In the genomic region with DNA sequence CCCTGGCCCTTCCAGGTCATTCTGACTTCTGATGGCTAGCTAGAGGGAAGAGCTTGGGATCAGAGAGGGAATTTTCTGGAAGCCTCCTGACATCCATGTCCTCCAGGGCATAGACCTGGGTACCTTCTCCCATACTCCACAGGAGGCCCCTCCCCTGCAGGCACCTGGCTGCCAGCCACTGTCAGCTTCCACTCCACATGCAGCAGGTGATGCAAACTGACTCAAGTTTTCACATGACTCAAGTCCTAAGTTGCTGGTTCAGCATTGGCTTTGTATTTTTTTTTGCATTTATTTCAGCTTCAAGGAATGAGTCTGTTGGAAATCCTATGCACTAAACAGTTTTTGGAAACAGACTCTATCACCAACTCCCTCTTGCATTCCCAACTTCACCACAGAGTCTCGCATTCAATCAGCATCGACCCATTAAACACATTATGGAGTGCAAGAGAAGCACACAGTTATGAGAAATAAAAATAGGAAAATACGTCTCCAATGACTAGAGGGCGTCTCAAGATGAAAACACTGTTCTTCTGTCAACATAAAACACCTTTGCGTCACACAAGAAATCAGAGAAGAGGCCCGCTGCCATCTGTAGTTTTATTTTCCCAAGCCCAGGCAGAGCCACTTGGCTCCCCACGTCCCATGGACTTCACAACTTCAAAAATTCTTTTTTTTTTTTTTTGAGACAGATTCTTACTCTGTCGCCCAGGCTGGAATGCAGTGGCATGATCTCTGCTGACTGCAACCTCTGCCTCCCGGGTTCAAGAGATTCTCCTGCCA, we compare ENCODE assay signal across 21 cellular contexts.
DNase-seq lines count a peak whose midpoint lies in the region; ATAC-seq and TF ChIP-seq lines count a peak whose summit lies in the region.
"Had no signal": no experiment of that assay in that cellular context is flagged by ENCODE, and none has a peak within 500 bp of the region (broad histone marks: within the 10 kb centered on the region; RNA-seq: fewer than 3 reads in every experiment).

No MANE protein-coding gene starts in this region.

- 71 to 85% methylated on average over 9 of the region's 9 CpGs for WGBS in lung, 2 donors

- no peaks in the 10 kb centered on the region for H3K9me3 Mint-ChIP-seq in CD8-positive, alpha-beta T cell
- H3K9me3 Mint-ChIP-seq: type B pancreatic cell had no signal

- no peaks in the 10 kb centered on the region for H3K36me3 ChIP-seq in CD8-positive, alpha-beta T cell (ENCODE audit: insufficient read depth, low read length)
- no peaks in the 10 kb centered on the region for H3K36me3 ChIP-seq in adipocyte (ENCODE audit: control insufficient read depth, insufficient read depth, low read length, severe bottlenecking)
- no peaks in the 10 kb centered on the region for H3K36me3 ChIP-seq in lung (ENCODE audit: control insufficient read depth in 2 of 2, insufficient read depth in 2 of 2, low read length in 2 of 2)
- H3K36me3 ChIP-seq in ascending aorta = no peaks in the 10 kb centered on the region

- intact Hi-C loops in CD8-positive, alpha-beta T cell (cut with DNase I, micrococcal nuclease) = loop anchor here in 1 of 2 experiments (5.0 kb wide), 1 partner anchor 67 kb away; no protein-coding TSS in a partner anchor
- intact Hi-C loops in ascending aorta (cut with DNase I) = no loop called here

- H3K4me3 Mint-ChIP-seq in CD8-positive, alpha-beta T cell = no peak overlapping the region
- H3K4me3 Mint-ChIP-seq: effector memory CD8-positive, alpha-beta T cell; nephron; type B pancreatic cell had no signal

- no peak for ATAC-seq in CD8-positive, alpha-beta T cell
- no peak for ATAC-seq in lung (ENCODE audit: insufficient read depth, low FRiP score)
- no peak for ATAC-seq in HG02759 (IDR thresholded peaks at IDR 0.05; ENCODE audit: unreplicated experiment)
- ATAC-seq: effector memory CD8-positive, alpha-beta T cell; left colon; Panc1 had no signal

- no peaks in the 10 kb centered on the region for H3K9me3 ChIP-seq in CD8-positive, alpha-beta T cell (ENCODE audit: low read length)
- no peaks in the 10 kb centered on the region for H3K9me3 ChIP-seq in adipocyte (ENCODE audit: control insufficient read depth, low read length)
- peaks cover 0 to 6% of the 10 kb centered on the region in 2 donors for H3K9me3 ChIP-seq in lung (ENCODE audit: control insufficient read depth in 2 of 2, insufficient read depth in 1 of 2, low read length in 1 of 2)
- H3K9me3 ChIP-seq in ascending aorta = no peaks in the 10 kb centered on the region

- H3K4me1 ChIP-seq in CD8-positive, alpha-beta T cell (ENCODE audit: insufficient read depth, low read length) = peaks cover 74% of the 10 kb centered on the region
- H3K4me1 ChIP-seq in adipocyte (ENCODE audit: control insufficient read depth, insufficient read depth, low read length) (peaks cover 38% of the 10 kb centered on the region), lung (ENCODE audit: control insufficient read depth in 2 of 2, insufficient read depth in 2 of 2, low read length in 2 of 2) (no peaks in the 10 kb centered on the region), ascending aorta (peaks cover 6 to 9% of the 10 kb centered on the region in 2 donors)

- no peaks in the 10 kb centered on the region for H3K27me3 ChIP-seq in CD8-positive, alpha-beta T cell (ENCODE audit: insufficient read depth, low read length)
- H3K27me3 ChIP-seq in adipocyte (replicated peaks; ENCODE audit: control insufficient read depth, insufficient read depth, low read length) = no peaks in the 10 kb centered on the region
- H3K27me3 ChIP-seq in lung (ENCODE audit: control insufficient read depth, insufficient read depth) = no peaks in the 10 kb centered on the region
- no peaks in the 10 kb centered on the region for H3K27me3 ChIP-seq in ascending aorta

- no peak for TF ChIP-seq CTCF in CD8-positive, alpha-beta T cell (IDR thresholded peaks at IDR 0.05)
- no peak for TF ChIP-seq CTCF in lung (IDR thresholded peaks at IDR 0.05; ENCODE audit: control extremely low read depth, extremely low read depth)
- TF ChIP-seq CTCF in ascending aorta (IDR thresholded peaks at IDR 0.05) = no peak

- no peaks in the 10 kb centered on the region for H3K27me3 Mint-ChIP-seq in CD8-positive, alpha-beta T cell (ENCODE audit: low read depth)

- CTCF ChIA-PET in CD8-positive, alpha-beta T cell (lab: Charles Lee) = no interaction called here

- no peak overlapping the region for H3K27ac ChIP-seq in CD8-positive, alpha-beta T cell (ENCODE audit: low read depth, low read length)
- H3K27ac ChIP-seq in lung (ENCODE audit: low read depth in 1 of 2, low read length in 1 of 2) (peak overlapping the region in 1 of 2 donors; percentile 18), ascending aorta (no peak overlapping the region)
- H3K27ac ChIP-seq: 22Rv1 had no signal

- POLR2A ChIA-PET in CD8-positive, alpha-beta T cell (lab: Charles Lee) = no interaction called here

- no peaks in the 10 kb centered on the region for H3K36me3 Mint-ChIP-seq in CD8-positive, alpha-beta T cell
- H3K36me3 Mint-ChIP-seq: type B pancreatic cell had no signal

- H3K9ac ChIP-seq in adipocyte (ENCODE audit: low read length) = peak overlapping the region; percentile 36

- peak overlapping the region; percentile 37 for H3K27ac Mint-ChIP-seq in CD8-positive, alpha-beta T cell
- H3K27ac Mint-ChIP-seq: effector memory CD8-positive, alpha-beta T cell; type B pancreatic cell had no signal

- H3K4me1 Mint-ChIP-seq in CD8-positive, alpha-beta T cell (ENCODE audit: low read depth) = peaks cover 49% of the 10 kb centered on the region

- H3K4me3 ChIP-seq in CD8-positive, alpha-beta T cell (ENCODE audit: low read depth, low read length) = no peak overlapping the region
- H3K4me3 ChIP-seq in adipocyte (ENCODE audit: low read length) (no peak overlapping the region), lung (no peak overlapping the region), ascending aorta (no peak overlapping the region)

- DNase-seq in NCI-H345 (lab: John Stamatoyannopoulos, UW) = peak; percentile 13
- DNase-seq in NCI-H345 treated with DMSO at 0.1 percent for 48 hours (lab: John Stamatoyannopoulos, UW; ENCODE audit: unreplicated experiment) = no peak
- no peak for DNase-seq in CD8-positive, alpha-beta T cell
- no peak for DNase-seq in adipocyte (ENCODE audit: low read depth)
- peak; percentile 27 for DNase-seq in lung (ENCODE audit: low spot score)
- no peak for DNase-seq in NCI-H1105 (lab: John Stamatoyannopoulos, UW)
- DNase-seq in ascending aorta (ENCODE audit: low spot score in 2 of 2) = no peak
- DNase-seq: activated CD8-positive, alpha-beta memory T cell treated with anti-CD3 and anti-CD28 coated beads, Interleukin-2, amount 50 U/mL, for 4 hours; AML-193; anterior cingulate cortex; effector memory CD8-positive, alpha-beta T cell; H7; KBM-7; left colon; NCI-H1930; NCI-H226 had no signal

Comparison
In these comparisons a context has a peak if more than half of its experiments do, and no peak if none do; other contexts are left out.
1. DNase-seq: peak in NCI-H345 (single experiment) and lung (single experiment); none in NCI-H345 treated with DMSO at 0.1 percent for 48 hours (single experiment), CD8-positive, alpha-beta T cell (0 of 7), adipocyte (single experiment), NCI-H1105 (single experiment) and ascending aorta (0 of 2).